Comparison of ENCODE assay signal across 8 cellular contexts in the genomic region with DNA sequence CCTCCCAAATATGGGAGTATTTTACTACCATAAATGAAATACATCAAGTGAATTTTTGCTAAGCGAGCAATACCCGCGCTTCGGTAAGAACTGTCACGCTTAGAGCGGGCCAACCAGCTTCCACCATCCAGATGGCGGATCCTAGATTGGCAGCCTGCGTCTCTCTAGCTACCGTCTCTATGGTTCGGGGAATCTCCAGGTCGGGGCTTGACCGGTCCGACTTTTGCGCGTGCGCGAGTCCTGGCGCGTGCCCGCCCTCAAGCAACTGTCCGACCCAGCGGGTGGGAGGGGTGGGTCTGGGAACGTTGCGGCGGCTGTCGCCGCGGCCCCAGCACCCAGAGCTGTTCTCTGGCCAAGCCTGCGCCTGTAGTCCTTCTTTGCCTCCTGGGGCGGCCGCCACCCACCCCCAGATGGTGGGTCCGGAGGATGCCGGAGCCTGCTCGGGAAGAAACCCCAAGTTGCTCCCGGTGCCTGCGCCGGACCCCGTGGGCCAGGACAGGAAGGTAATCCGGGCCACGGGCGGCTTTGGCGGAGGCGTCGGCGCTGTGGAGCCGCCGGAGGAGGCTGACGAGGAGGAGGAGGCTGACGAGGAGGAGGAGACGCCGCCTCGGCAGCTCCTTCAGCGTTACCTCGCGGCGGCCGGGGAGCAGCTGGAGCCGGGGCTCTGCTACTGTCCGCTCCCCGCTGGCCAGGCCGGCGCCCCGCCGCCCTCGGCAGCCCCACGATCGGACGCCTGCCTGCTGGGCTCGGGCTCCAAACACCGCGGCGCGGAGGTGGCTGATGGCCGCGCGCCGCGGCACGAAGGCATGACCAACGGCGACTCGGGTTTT. TPM values are rescaled to one million over a fixed set of nuclear protein-coding genes. Genes with fewer than 3 reads are reported as not detected.
DNase-seq lines count a peak whose midpoint lies in the region; ATAC-seq and TF ChIP-seq lines count a peak whose summit lies in the region.

TBC1D12 (plus strand) TSS at position 338 of the 830 bp plus-strand sequence; CDS start at position 411, 73 bp downstream.

- peak; percentile 60 for ATAC-seq in GM21723 (IDR thresholded peaks at IDR 0.05; ENCODE audit: unreplicated experiment)
- ATAC-seq in activated naive CD8-positive, alpha-beta T cell treated with anti-CD3 and anti-CD28 coated beads, Interleukin-2, amount 50 U/mL, for 24 hours = peak; percentile 74

- peak; percentile 98 for DNase-seq in ELR (ENCODE audit: low read depth)
- DNase-seq in HuH-7.5 (ENCODE audit: low spot score) = peak; percentile 92
- peak; percentile 87 for DNase-seq in OCI-M2 (lab: John Stamatoyannopoulos, UW; ENCODE audit: unreplicated experiment)
- peak; percentile 57 for DNase-seq in activated naive CD8-positive, alpha-beta T cell treated with anti-CD3 and anti-CD28 coated beads, Interleukin-2, amount 50 U/mL, for 24 hours
- DNase-seq in head of caudate nucleus = peak; percentile 92 to 98 (median 96)
- DNase-seq in non-pigmented ciliary epithelial cell (ENCODE audit: low read depth) = peak; percentile 85
- DNase-seq in uterus = peak; percentile 94 to 95

- H3K4me1 Mint-ChIP-seq in activated naive CD8-positive, alpha-beta T cell treated with anti-CD3 and anti-CD28 coated beads, Interleukin-2, amount 50 U/mL, for 24 hours = peaks cover 10% of the 10 kb centered on the region

- H3K27me3 ChIP-seq in uterus = no peaks in the 10 kb centered on the region

- no peaks in the 10 kb centered on the region for H3K9me3 Mint-ChIP-seq in activated naive CD8-positive, alpha-beta T cell treated with anti-CD3 and anti-CD28 coated beads, Interleukin-2, amount 50 U/mL, for 24 hours

- peak within 1 kb of the TSS; percentile 75 for H3K4me3 Mint-ChIP-seq in activated naive CD8-positive, alpha-beta T cell treated with anti-CD3 and anti-CD28 coated beads, Interleukin-2, amount 50 U/mL, for 24 hours

- peak within 1 kb of the TSS; percentile 59 to 92 for H3K4me3 ChIP-seq in uterus

- intact Hi-C loops in head of caudate nucleus (cut with DNase I) (loop anchor here (2.0 to 5.0 kb wide), 2 partner anchors 40 kb away; partner anchors contain the start of gene NOC3L), uterus (cut with DNase I; ENCODE audit: low total_unique reads) (no loop called here)

- TF ChIP-seq POLR2A in uterus (IDR thresholded peaks at IDR 0.05) = peak in 1 of 2 donors; percentile 64

- peak within 1 kb of the TSS; percentile 84 to 93 for H3K27ac ChIP-seq in uterus

- no peaks in the 10 kb centered on the region for H3K36me3 ChIP-seq in uterus

- H3K4me1 ChIP-seq in uterus = peaks cover 0 to 3% of the 10 kb centered on the region in 2 donors

- H3K27ac Mint-ChIP-seq in activated naive CD8-positive, alpha-beta T cell treated with anti-CD3 and anti-CD28 coated beads, Interleukin-2, amount 50 U/mL, for 24 hours = no peak within 1 kb of the TSS

- peaks cover 3% of the 10 kb centered on the region for H3K36me3 Mint-ChIP-seq in activated naive CD8-positive, alpha-beta T cell treated with anti-CD3 and anti-CD28 coated beads, Interleukin-2, amount 50 U/mL, for 24 hours (ENCODE audit: low read depth)

- H3K9me3 ChIP-seq in uterus = no peaks in the 10 kb centered on the region

- peak in 2 of 4 experiments; percentile 7 to 20 for TF ChIP-seq CTCF in uterus (IDR thresholded peaks at IDR 0.05)

- H3K27me3 Mint-ChIP-seq in activated naive CD8-positive, alpha-beta T cell treated with anti-CD3 and anti-CD28 coated beads, Interleukin-2, amount 50 U/mL, for 24 hours = peaks cover 62% of the 10 kb centered on the region

RNA-seq across cellular contexts. Expression of gene TBC1D12, which starts in this region (rescaled TPM):
- total RNA-seq in uterus = 10 to 100 TPM in 2 of 4 donors, 1 to 10 TPM in 2; 7.2 to 37.5 (median 13.6) TPM

Comparison
In these comparisons a context has a peak if more than half of its experiments do, and no peak if none do; other contexts are left out.
1. Peak in every context shown above with its lines: DNase-seq, ATAC-seq, H3K4me3 ChIP-seq and H3K27ac ChIP-seq.